ENCODE assay signal across 8 cellular contexts in the genomic region with DNA sequence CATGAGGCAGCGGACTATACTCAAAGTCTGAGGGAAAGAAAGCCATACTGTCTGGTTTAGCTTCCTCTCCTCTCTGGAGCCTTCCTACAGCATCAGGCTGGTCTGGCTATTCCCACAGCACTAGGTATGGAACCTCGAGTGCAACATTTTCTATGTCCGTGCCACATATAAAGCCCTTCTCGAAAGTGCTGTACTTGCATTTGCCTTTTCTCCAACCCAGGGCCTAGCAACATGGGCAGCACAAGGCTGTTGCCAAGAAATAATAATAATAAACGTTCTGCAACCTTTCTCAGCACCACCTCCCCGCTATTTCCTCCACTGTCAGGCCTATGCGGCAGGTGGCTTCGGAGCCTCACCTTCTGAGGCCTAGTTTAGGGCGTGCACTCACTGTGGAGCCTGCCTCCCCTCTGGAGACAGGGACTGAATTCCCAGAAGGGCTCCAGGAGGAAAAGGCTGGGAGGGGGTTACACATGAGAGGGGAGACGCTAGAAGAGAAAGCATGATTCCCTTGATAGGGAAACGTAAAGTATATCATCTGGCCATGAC. TPM values are rescaled to one million over a fixed set of nuclear protein-coding genes. Genes with fewer than 3 reads are reported as not detected.
A peak's percentile ranks its signal among the peaks of the same experiment; 100 is the strongest.
DNase-seq lines count a peak whose midpoint lies in the region; ATAC-seq, FAIRE-seq and TF ChIP-seq lines count a peak whose summit lies in the region.

No MANE protein-coding gene starts in this region.

- TF ChIP-seq CTCF in colonic mucosa (IDR thresholded peaks at IDR 0.05) (no peak), mucosa of descending colon (IDR thresholded peaks at IDR 0.05) (no peak)

- DNase-seq in NCI-H2171 (lab: John Stamatoyannopoulos, UW) (peak; percentile 31), colonic mucosa (no peak), mucosa of descending colon (peak in 1 of 3 donors; percentile 39), urothelium cell line (ENCODE audit: low spot score) (no peak), NCI-H69 (lab: John Stamatoyannopoulos, UW) (no peak), NCI-H345 (lab: John Stamatoyannopoulos, UW) (no peak)

- peak overlapping the region; percentile 100 for H3K4me3 ChIP-seq in colonic mucosa
- peak overlapping the region; percentile 95 for H3K4me3 ChIP-seq in mucosa of descending colon

- no peak for FAIRE-seq in urothelium cell line (lab: Jason Lieb, UNC)

- H3K4me1 ChIP-seq in colonic mucosa (no peaks in the 10 kb centered on the region), mucosa of descending colon (ENCODE audit: low read depth) (no peaks in the 10 kb centered on the region)

- H3K9ac ChIP-seq in colonic mucosa (ENCODE audit: low read depth in 2 of 2, low read length in 2 of 2) = peak overlapping the region; percentile 81 to 96

- intact Hi-C loops in colonic mucosa (cut with DNase I) (loop anchor here (10.0 kb wide), 1 partner anchor 367 kb away; no protein-coding TSS in a partner anchor), mucosa of descending colon (cut with DNase I, micrococcal nuclease) (no loop called here)

- H3K27me3 ChIP-seq in colonic mucosa = no peaks in the 10 kb centered on the region

- H3K9me3 ChIP-seq in colonic mucosa (no peaks in the 10 kb centered on the region), mucosa of descending colon (no peaks in the 10 kb centered on the region)

- peak overlapping the region; percentile 86 for H3K27ac ChIP-seq in colonic mucosa

- ATAC-seq in GM18498 (IDR thresholded peaks at IDR 0.05; ENCODE audit: unreplicated experiment) (peak; percentile 7), HG02571 (IDR thresholded peaks at IDR 0.05; ENCODE audit: unreplicated experiment) (peak; percentile 7), mucosa of descending colon (peak; percentile 71)

- peaks cover 6% of the 10 kb centered on the region for H3K36me3 ChIP-seq in colonic mucosa
- H3K36me3 ChIP-seq in mucosa of descending colon (ENCODE audit: low read depth) = peaks cover 9% of the 10 kb centered on the region

RNA-seq across cellular contexts. Expression of gene MED10, which starts 0.7 kb away (rescaled TPM):
- total RNA-seq in colonic mucosa (10 to 100 TPM; 25.0 to 27.3 TPM), mucosa of descending colon (10 to 100 TPM; 24.7 to 44.9 (median 27.2) TPM)

Comparison
In these comparisons a context has a peak if more than half of its experiments do, and no peak if none do; other contexts are left out.
1. ATAC-seq: peak in every context shown above with its lines; median percentile 71 in mucosa of descending colon; 7 in GM18498; 7 in HG02571.